ENCODE assay signal across 8 cellular contexts in the genomic region with DNA sequence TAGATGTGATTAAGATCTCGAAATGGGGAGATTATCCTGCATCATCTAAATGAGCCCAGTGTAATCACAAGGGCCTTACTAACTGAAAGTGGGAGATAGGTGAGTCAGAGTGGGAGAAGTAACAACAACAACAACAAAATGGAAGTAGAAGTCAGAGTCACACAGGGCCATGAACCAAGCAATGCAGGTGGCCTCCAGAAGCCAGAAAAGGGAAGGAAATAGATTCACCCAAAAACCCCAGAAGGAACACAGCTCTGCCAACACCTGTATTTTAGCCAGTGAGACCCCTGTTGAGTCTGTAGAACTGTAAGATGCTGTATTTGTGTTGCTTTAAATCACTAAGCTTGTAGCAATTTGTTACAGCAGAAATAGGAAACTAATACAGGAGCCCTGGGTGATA. TPM values are rescaled to one million over a fixed set of nuclear protein-coding genes. Genes with fewer than 3 reads are reported as not detected.
DNase-seq lines count a peak whose midpoint lies in the region; ATAC-seq and TF ChIP-seq lines count a peak whose summit lies in the region.

No MANE protein-coding gene starts in this region.

- H3K27me3 Mint-ChIP-seq in activated CD4-positive, alpha-beta memory T cell treated with anti-CD3 and anti-CD28 coated beads for 36 hours, result no peaks in the 10 kb centered on the region
- H3K27me3 Mint-ChIP-seq in natural killer cell (ENCODE audit: low read depth in 2 of 2), result peaks cover 0 to 2% of the 10 kb centered on the region in 2 donors

- POLR2A ChIA-PET in activated CD4-positive, alpha-beta memory T cell treated with anti-CD3 and anti-CD28 coated beads for 36 hours (lab: Charles Lee), result interaction anchor here (1.1 to 1.4 kb wide), 2 partner anchors 340 to 832 kb away, joined by 3 read pairs; no protein-coding TSS in a partner anchor

- intact Hi-C loops in activated CD4-positive, alpha-beta memory T cell treated with anti-CD3 and anti-CD28 coated beads for 36 hours (cut with micrococcal nuclease), result loop anchor here (5.0 to 10.0 kb wide), 5 partner anchors 176 to 909 kb away; partner anchors contain the start of genes AIM2, DCAF8, IGSF8 and SLAMF1
- intact Hi-C loops in natural killer cell (cut with micrococcal nuclease), result loop anchor here (5.0 kb wide), 1 partner anchor 341 kb away; the partner anchor contains the start of gene DCAF8

- ATAC-seq in GM18511 (IDR thresholded peaks at IDR 0.05; ENCODE audit: unreplicated experiment) (peak; percentile 25), HG02642 (IDR thresholded peaks at IDR 0.05; ENCODE audit: poor library complexity, unreplicated experiment) (peak; percentile 25), natural killer cell (no peak)

- TF ChIP-seq CTCF in natural killer cell (IDR thresholded peaks at IDR 0.05), result no peak

- CTCF ChIA-PET in activated CD4-positive, alpha-beta memory T cell treated with anti-CD3 and anti-CD28 coated beads for 36 hours (lab: Charles Lee), result interaction anchor here (0.9 to 4.4 kb wide), 6 partner anchors 14 to 165 kb away, joined by 3 to 31 read pairs (median 6); no protein-coding TSS in a partner anchor

- H3K36me3 Mint-ChIP-seq in activated CD4-positive, alpha-beta memory T cell treated with anti-CD3 and anti-CD28 coated beads for 36 hours, result peaks cover 66% of the 10 kb centered on the region
- peaks cover 9% of the 10 kb centered on the region for H3K36me3 Mint-ChIP-seq in natural killer cell

- peak overlapping the region; percentile 98 for H3K27ac Mint-ChIP-seq in activated CD4-positive, alpha-beta memory T cell treated with anti-CD3 and anti-CD28 coated beads for 36 hours
- H3K27ac Mint-ChIP-seq in natural killer cell, result peak overlapping the region; percentile 93 to 98

- H3K4me3 Mint-ChIP-seq in activated CD4-positive, alpha-beta memory T cell treated with anti-CD3 and anti-CD28 coated beads for 36 hours, result peak overlapping the region; percentile 93
- peak overlapping the region; percentile 94 for H3K4me3 Mint-ChIP-seq in natural killer cell

- DNase-seq in activated CD4-positive, alpha-beta memory T cell treated with anti-CD3 and anti-CD28 coated beads for 36 hours, result peak; percentile 46
- DNase-seq in natural killer cell (no peak), cortex of kidney (lab: John Stamatoyannopoulos, UW) (no peak), glomerular visceral epithelial cell (ENCODE audit: extremely low spot score) (no peak), T1000 (lab: John Stamatoyannopoulos, UW) (no peak)
- DNase-seq in stimulated activated CD4-positive, alpha-beta T cell treated with anti-CD3 and anti-CD28 coated beads, Interleukin-2, amount 100 ng/mL, for 48 hours, result no peak

- peaks cover 51% of the 10 kb centered on the region for H3K4me1 Mint-ChIP-seq in activated CD4-positive, alpha-beta memory T cell treated with anti-CD3 and anti-CD28 coated beads for 36 hours (ENCODE audit: low read depth)
- H3K4me1 Mint-ChIP-seq in natural killer cell, result peaks cover 72 to 87% of the 10 kb centered on the region in 2 donors

- no peaks in the 10 kb centered on the region for H3K9me3 Mint-ChIP-seq in activated CD4-positive, alpha-beta memory T cell treated with anti-CD3 and anti-CD28 coated beads for 36 hours
- H3K9me3 Mint-ChIP-seq in natural killer cell, result no peaks in the 10 kb centered on the region

RNA-seq across cellular contexts. Expression of gene TAGLN2, which starts 4.1 kb away (rescaled TPM):
- total RNA-seq in activated CD4-positive, alpha-beta memory T cell treated with anti-CD3 and anti-CD28 coated beads for 36 hours, result 100 to 1,000 TPM; 597 to 607 TPM
- total RNA-seq in natural killer cell, result 100 to 1,000 TPM; 344 to 394 (median 358) TPM

RNA-seq across cellular contexts. Expression of gene CFAP45, which starts 21.3 kb away (rescaled TPM):
- 1 to 10 TPM; 2.1 to 2.2 TPM for total RNA-seq in activated CD4-positive, alpha-beta memory T cell treated with anti-CD3 and anti-CD28 coated beads for 36 hours
- 1 to 10 TPM; 1.3 to 5.0 (median 1.6) TPM for total RNA-seq in natural killer cell

RNA-seq across cellular contexts. Expression of gene IGSF9, which starts 24.2 kb away (rescaled TPM):
- total RNA-seq in activated CD4-positive, alpha-beta memory T cell treated with anti-CD3 and anti-CD28 coated beads for 36 hours, result under 1 TPM in 1 of 2 experiments, not detected in 1; 0.05 TPM
- total RNA-seq in natural killer cell, result not detected

RNA-seq across cellular contexts. Expression of gene SLAMF9, which starts 32.8 kb away (rescaled TPM):
- not detected for total RNA-seq in activated CD4-positive, alpha-beta memory T cell treated with anti-CD3 and anti-CD28 coated beads for 36 hours
- total RNA-seq in natural killer cell, result not detected

RNA-seq across cellular contexts. Expression of gene VSIG8, which starts 58.8 kb away (rescaled TPM):
- not detected for total RNA-seq in activated CD4-positive, alpha-beta memory T cell treated with anti-CD3 and anti-CD28 coated beads for 36 hours
- total RNA-seq in natural killer cell, result not detected

Comparison
In these comparisons a context has a peak if more than half of its experiments do, and no peak if none do; other contexts are left out.
1. ATAC-seq: peak in GM18511 (single experiment) and HG02642 (single experiment); none in natural killer cell (0 of 3).